ENCODE assay signal across 12 cellular contexts in the genomic region with DNA sequence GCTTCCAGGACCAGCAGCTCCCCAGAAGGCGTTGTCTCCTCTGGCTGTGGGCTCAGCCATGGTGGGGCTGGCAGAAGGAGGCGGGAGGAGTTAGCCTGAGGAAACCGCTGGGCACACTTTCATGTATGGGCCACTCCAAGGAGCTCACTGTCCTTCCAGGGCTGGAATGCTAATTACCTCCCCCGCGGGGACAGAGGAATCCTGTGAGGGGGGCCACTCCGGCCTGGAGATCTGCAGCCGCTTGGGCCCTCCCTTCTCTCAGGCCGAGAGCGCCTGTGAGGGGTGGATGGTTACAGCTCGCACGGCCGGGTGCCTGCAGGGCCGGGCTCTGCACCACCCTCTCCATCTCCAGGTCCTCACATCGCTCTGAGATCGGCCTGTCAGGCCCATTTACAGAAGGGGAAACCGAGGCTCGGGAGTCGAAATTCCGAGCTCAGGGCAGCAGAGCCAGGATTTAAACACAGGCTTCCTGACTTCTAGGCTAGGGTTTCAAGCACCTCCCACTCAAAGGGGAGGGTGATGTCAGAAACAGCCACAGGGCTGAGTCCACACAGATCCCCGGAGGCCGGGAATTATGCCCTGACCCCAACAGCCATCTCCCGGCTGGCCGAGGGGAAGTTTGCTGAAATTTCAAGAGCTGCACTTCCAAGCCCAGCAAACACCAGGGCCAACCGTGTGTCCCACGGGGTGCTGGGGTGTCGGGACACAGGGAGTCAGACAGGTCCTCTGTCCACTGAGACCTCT. TPM values are rescaled to one million over a fixed set of nuclear protein-coding genes. Genes with fewer than 3 reads are reported as not detected.
DNase-seq lines count a peak whose midpoint lies in the region; ATAC-seq and TF ChIP-seq lines count a peak whose summit lies in the region.
"Had no signal": no experiment of that assay in that cellular context is flagged by ENCODE, and none has a peak within 500 bp of the region (broad histone marks: within the 10 kb centered on the region; RNA-seq: fewer than 3 reads in every experiment).

No MANE protein-coding gene starts in this region.

- no peaks in the 10 kb centered on the region for H3K27me3 ChIP-seq in GM23338 (ENCODE audit: insufficient read depth)
- H3K27me3 ChIP-seq in breast epithelium = no peaks in the 10 kb centered on the region
- no peaks in the 10 kb centered on the region for H3K27me3 ChIP-seq in rectal smooth muscle tissue (ENCODE audit: control insufficient read depth, insufficient read depth, low read length)

- no peak for TF ChIP-seq POLR2A in breast epithelium (IDR thresholded peaks at IDR 0.05)

- H3K9ac ChIP-seq in rectal smooth muscle tissue (ENCODE audit: low read length) = no peak overlapping the region

- no peaks in the 10 kb centered on the region for H3K4me1 ChIP-seq in GM23338 (ENCODE audit: insufficient read depth)
- H3K4me1 ChIP-seq in breast epithelium = peaks cover 0 to 3% of the 10 kb centered on the region in 2 donors
- peaks cover 5% of the 10 kb centered on the region for H3K4me1 ChIP-seq in rectal smooth muscle tissue (ENCODE audit: control insufficient read depth, insufficient read depth, low read length)

- ATAC-seq in GM23338 (peak; percentile 49), HG03139 (IDR thresholded peaks at IDR 0.05; ENCODE audit: unreplicated experiment) (no peak), GM21447 (IDR thresholded peaks at IDR 0.05; ENCODE audit: unreplicated experiment) (no peak)
- ATAC-seq: CD8-positive, alpha-beta T cell had no signal

- H3K36me3 ChIP-seq in GM23338 (ENCODE audit: insufficient read depth) (no peaks in the 10 kb centered on the region), breast epithelium (no peaks in the 10 kb centered on the region), rectal smooth muscle tissue (ENCODE audit: control insufficient read depth, insufficient read depth, low read length) (no peaks in the 10 kb centered on the region)

- H3K79me2 ChIP-seq in GM23338 (replicated peaks; ENCODE audit: insufficient read depth) = no peaks in the 10 kb centered on the region

- H3K9me3 ChIP-seq in breast epithelium = no peaks in the 10 kb centered on the region

- H3K4me3 Mint-ChIP-seq in GM23338 = no peak overlapping the region
- H3K4me3 Mint-ChIP-seq: activated B cell treated with CpG ODN at 0.5 μM for 24 hours; CD8-positive, alpha-beta T cell had no signal

- TF ChIP-seq CTCF in GM23338 (conservative IDR thresholded peaks at IDR 0.05; ENCODE audit: low read depth in 2 of 2) = no peak
- TF ChIP-seq CTCF in breast epithelium (IDR thresholded peaks at IDR 0.05) = no peak

- H3K27ac Mint-ChIP-seq in GM23338 = no peak overlapping the region
- H3K27ac Mint-ChIP-seq: activated B cell treated with CpG ODN at 0.5 μM for 24 hours; CD8-positive, alpha-beta T cell had no signal

- H3F3A ChIP-seq in GM23338 (replicated peaks; ENCODE audit: low read depth) = no peaks in the 10 kb centered on the region

- H3K9me3 Mint-ChIP-seq in GM23338 = no peaks in the 10 kb centered on the region
- H3K9me3 Mint-ChIP-seq: activated B cell treated with CpG ODN at 0.5 μM for 24 hours; CD8-positive, alpha-beta T cell had no signal

- POLR2A ChIA-PET in HEK293T (lab: Yijun Ruan, JAX) = no interaction called here

- H3K9me2 ChIP-seq in GM23338 (ENCODE audit: insufficient read depth) = no peaks in the 10 kb centered on the region

- H2AFZ ChIP-seq in GM23338 = no peak overlapping the region

- no peaks in the 10 kb centered on the region for H4K20me1 ChIP-seq in GM23338 (replicated peaks; ENCODE audit: insufficient read depth)

- H3K4me2 ChIP-seq in GM23338 = no peak overlapping the region

- CTCF ChIA-PET in HEK293T (lab: Yijun Ruan, JAX) = no interaction called here

- DNase-seq in GM23338 (ENCODE audit: low spot score) = no peak
- DNase-seq in breast epithelium (ENCODE audit: low spot score in 2 of 2) = peak in 1 of 2 donors; percentile 65
- peak; percentile 79 for DNase-seq in iPS-NIHi11 (ENCODE audit: low spot score)
- DNase-seq in occipital lobe (lab: John Stamatoyannopoulos, UW) = no peak
- no peak for DNase-seq in HEK293T (ENCODE audit: extremely low spot score)
- DNase-seq: activated B cell treated with CpG ODN at 0.5 μM for 24 hours; CD8-positive, alpha-beta T cell; midbrain; stimulated activated CD4-positive, alpha-beta T cell treated with anti-CD3 and anti-CD28 coated beads, Interleukin-1b, Interleukin-23, amount 100 ng/mL, for 48 hours had no signal

- peaks cover 9% of the 10 kb centered on the region for H3K27me3 Mint-ChIP-seq in GM23338 (ENCODE audit: insufficient read depth, low read depth, poor library complexity)
- H3K27me3 Mint-ChIP-seq: activated B cell treated with CpG ODN at 0.5 μM for 24 hours had no signal

- H3K27ac ChIP-seq in GM23338 (ENCODE audit: low read depth) (no peak overlapping the region), breast epithelium (peak overlapping the region; percentile 42 to 69), rectal smooth muscle tissue (ENCODE audit: low read depth, low read length) (no peak overlapping the region)

- H3K4me3 ChIP-seq in GM23338 (no peak overlapping the region), breast epithelium (peak overlapping the region in 2 of 3 donors; percentile 1 to 3), rectal smooth muscle tissue (ENCODE audit: low read length) (peak overlapping the region; percentile 15)

- no peaks in the 10 kb centered on the region for H3K36me3 Mint-ChIP-seq in GM23338 (ENCODE audit: low read depth)
- H3K36me3 Mint-ChIP-seq: CD8-positive, alpha-beta T cell had no signal

- H3K4me1 Mint-ChIP-seq in GM23338 = peaks cover 21% of the 10 kb centered on the region
- H3K4me1 Mint-ChIP-seq: activated B cell treated with CpG ODN at 0.5 μM for 24 hours had no signal

- intact Hi-C loops in breast epithelium (cut with DNase I; ENCODE audit: low total_unique reads) = no loop called here

TF ChIP-seq in GM23338, 12 proteins besides CTCF, POLR2A, EP300 and RAD21 (continues in another document):
- no peak for TF ChIP-seq ZNF114 (CRISPR knock-in tag; IDR thresholded peaks at IDR 0.05)
- no peak for TF ChIP-seq EZH2phosphoT487 (IDR thresholded peaks at IDR 0.05; ENCODE audit: unreplicated experiment)
- TF ChIP-seq STAT1 (IDR thresholded peaks at IDR 0.05; ENCODE audit: unreplicated experiment) = no peak
- no peak for TF ChIP-seq POLR2AphosphoS5 (IDR thresholded peaks at IDR 0.05; ENCODE audit: low read depth)
- TF ChIP-seq, protein P1, sequence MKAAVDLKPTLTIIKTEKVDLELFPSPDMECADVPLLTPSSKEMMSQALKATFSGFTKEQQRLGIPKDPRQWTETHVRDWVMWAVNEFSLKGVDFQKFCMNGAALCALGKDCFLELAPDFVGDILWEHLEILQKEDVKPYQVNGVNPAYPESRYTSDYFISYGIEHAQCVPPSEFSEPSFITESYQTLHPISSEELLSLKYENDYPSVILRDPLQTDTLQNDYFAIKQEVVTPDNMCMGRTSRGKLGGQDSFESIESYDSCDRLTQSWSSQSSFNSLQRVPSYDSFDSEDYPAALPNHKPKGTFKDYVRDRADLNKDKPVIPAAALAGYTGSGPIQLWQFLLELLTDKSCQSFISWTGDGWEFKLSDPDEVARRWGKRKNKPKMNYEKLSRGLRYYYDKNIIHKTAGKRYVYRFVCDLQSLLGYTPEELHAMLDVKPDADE (IDR thresholded peaks at IDR 0.05) = no peak

TF ChIP-seq in HEK293T, 16 proteins besides CTCF, POLR2A, EP300 and RAD21:
- no peak for TF ChIP-seq L3MBTL2 (conservative IDR thresholded peaks at IDR 0.05)
- no peak for TF ChIP-seq ZNF384 (IDR thresholded peaks at IDR 0.05)
- TF ChIP-seq SP1 (IDR thresholded peaks at IDR 0.05) = no peak
- no peak for TF ChIP-seq FOXK2 (IDR thresholded peaks at IDR 0.05)
- TF ChIP-seq, protein P2, sequence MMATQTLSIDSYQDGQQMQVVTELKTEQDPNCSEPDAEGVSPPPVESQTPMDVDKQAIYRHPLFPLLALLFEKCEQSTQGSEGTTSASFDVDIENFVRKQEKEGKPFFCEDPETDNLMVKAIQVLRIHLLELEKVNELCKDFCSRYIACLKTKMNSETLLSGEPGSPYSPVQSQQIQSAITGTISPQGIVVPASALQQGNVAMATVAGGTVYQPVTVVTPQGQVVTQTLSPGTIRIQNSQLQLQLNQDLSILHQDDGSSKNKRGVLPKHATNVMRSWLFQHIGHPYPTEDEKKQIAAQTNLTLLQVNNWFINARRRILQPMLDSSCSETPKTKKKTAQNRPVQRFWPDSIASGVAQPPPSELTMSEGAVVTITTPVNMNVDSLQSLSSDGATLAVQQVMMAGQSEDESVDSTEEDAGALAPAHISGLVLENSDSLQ (IDR thresholded peaks at IDR 0.05) = no peak
- TF ChIP-seq TARDBP (IDR thresholded peaks at IDR 0.05) = no peak
- no peak for TF ChIP-seq ELF4 (IDR thresholded peaks at IDR 0.05)
- no peak for TF ChIP-seq ARNT (IDR thresholded peaks at IDR 0.05)
- no peak for TF ChIP-seq LEF1 (IDR thresholded peaks at IDR 0.05; ENCODE audit: borderline replicate concordance)
- no peak for TF ChIP-seq CTBP1 (IDR thresholded peaks at IDR 0.05; ENCODE audit: borderline replicate concordance)
- TF ChIP-seq NFRKB (IDR thresholded peaks at IDR 0.05) = no peak
- no peak for TF ChIP-seq FOXM1 (IDR thresholded peaks at IDR 0.05; ENCODE audit: borderline replicate concordance)
- TF ChIP-seq SUZ12 (IDR thresholded peaks at IDR 0.05) = no peak
- no peak for TF ChIP-seq BHLHE40 (IDR thresholded peaks at IDR 0.05; ENCODE audit: borderline replicate concordance)
- no peak for TF ChIP-seq HDGF (IDR thresholded peaks at IDR 0.05; ENCODE audit: borderline replicate concordance)
- no peak for TF ChIP-seq FOXA1 (IDR thresholded peaks at IDR 0.05)

RNA-seq across cellular contexts. Expression of a gene that starts 59.1 kb away (rescaled TPM):
- total RNA-seq in GM23338 (2014; rRNA removed; shearing (Covaris generic)) = 32.2 and 43.1 TPM in 2 replicates
- 35.6 and 39.5 TPM in 2 replicates for polyA plus RNA-seq in GM23338 (2016; fragmentation: Nextera tagmentation; extraction: Ambion mirVana)
- 10 to 100 TPM; 19.8 to 33.4 (median 31.2) TPM for total RNA-seq in breast epithelium
- total RNA-seq in occipital lobe = 32.4 TPM

Comparison
In these comparisons a context has a peak if more than half of its experiments do, and no peak if none do; other contexts are left out.
1. H3K27ac ChIP-seq: peak in breast epithelium (2 of 2); none in GM23338 (single experiment) and rectal smooth muscle tissue (single experiment).